Comparison of ENCODE assay signal across 28 cellular contexts in the genomic region with DNA sequence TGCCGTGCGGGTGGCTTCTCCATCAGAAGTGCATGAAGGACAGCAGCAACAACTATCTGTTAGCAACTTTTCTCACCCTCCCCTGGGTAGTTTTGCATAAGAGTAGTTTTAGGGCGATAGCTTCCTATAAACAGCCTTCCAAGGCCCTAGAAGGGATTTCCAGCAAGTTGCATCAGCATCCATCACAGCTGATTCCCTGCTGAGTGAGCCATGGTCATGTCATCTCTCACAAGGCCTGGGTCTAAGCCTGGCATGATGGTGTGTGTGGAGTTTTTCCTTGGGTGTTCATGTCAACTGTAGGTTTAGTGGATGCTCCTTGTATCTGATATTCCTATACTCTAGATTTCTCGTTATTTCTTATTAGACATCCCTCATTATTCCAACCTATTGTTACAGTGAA.
"Had no signal": no experiment of that assay in that cellular context is flagged by ENCODE, and none has a peak within 500 bp of the region (broad histone marks: within the 10 kb centered on the region; RNA-seq: fewer than 3 reads in every experiment).

No MANE protein-coding gene starts in this region.

- H3K9me3 ChIP-seq: ascending aorta had no signal

- H3K36me3 ChIP-seq: ascending aorta, brain microvascular endothelial cell, heart left ventricle had no signal

- H3K27ac ChIP-seq: ascending aorta, brain microvascular endothelial cell, coronary artery, dorsolateral prefrontal cortex, heart left ventricle, VCaP had no signal

- DNase-seq: activated CD4-positive, alpha-beta memory T cell treated with anti-CD3 and anti-CD28 coated beads, Interleukin-2, amount 10 ng/mL, durations not matched to agents 7 days and 5 days; activated CD4-positive, alpha-beta T cell treated with anti-CD3 and anti-CD28 coated beads for 1 hour; activated CD4-positive, alpha-beta T cell treated with anti-CD3 and anti-CD28 coated beads for 4 hours; activated CD4-positive, alpha-beta T cell treated with anti-CD3 and anti-CD28 coated beads, Interleukin-2, amount 10 ng/mL, durations not matched to agents 7 days and 5 days; activated CD4-positive, alpha-beta T cell treated with anti-CD3 and anti-CD28 coated beads, Interleukin-2, amount 50 U/mL, for 4 hours; activated CD8-positive, alpha-beta memory T cell treated with anti-CD3 and anti-CD28 coated beads, Interleukin-2, amount 50 U/mL, for 48 hours; activated gamma-delta T cell; activated naive CD4-positive, alpha-beta T cell; activated naive CD4-positive, alpha-beta T cell treated with anti-CD3 and anti-CD28 coated beads, Interleukin-2, amount 10 ng/mL, durations not matched to agents 7 days and 5 days; activated naive CD8-positive, alpha-beta T cell treated with anti-CD3 and anti-CD28 coated beads, Interleukin-2, amount 10 ng/mL, durations not matched to agents 7 days and 5 days; activated T-cell treated with anti-CD3 and anti-CD28 coated beads for 4 hours; activated T-cell treated with anti-CD3 and anti-CD28 coated beads, Interleukin-2, amount 50 U/mL, for 24 hours; activated T-cell treated with anti-CD3 and anti-CD28 coated beads, Interleukin-2, amount 50 U/mL, for 72 hours; brain microvascular endothelial cell; dorsolateral prefrontal cortex; effector memory CD4-positive, alpha-beta T cell; endodermal cell; foreskin fibroblast; glutamatergic neuron; heart left ventricle; T-helper 2 cell had no signal

- H3K4me1 ChIP-seq: ascending aorta, heart left ventricle had no signal

- ATAC-seq: activated naive CD4-positive, alpha-beta T cell treated with anti-CD3 and anti-CD28 coated beads, Interleukin-2, amount 50 U/mL, for 72 hours; activated T-cell treated with anti-CD3 and anti-CD28 coated beads, Interleukin-2, amount 50 U/mL, for 72 hours; esophagus mucosa; heart left ventricle; WTC11 had no signal

- FAIRE-seq: bronchial epithelial cell had no signal

- H3K27me3 ChIP-seq: ascending aorta, brain microvascular endothelial cell, dorsolateral prefrontal cortex, heart left ventricle had no signal

- H3K4me3 ChIP-seq: ascending aorta, coronary artery, dorsolateral prefrontal cortex, heart left ventricle had no signal
